In genomic region chr17:39151680-39152058, GRCh38 we compare ENCODE assay signal across 9 cellular contexts. TPM values are rescaled to one million over a fixed set of nuclear protein-coding genes. Genes with fewer than 3 reads are reported as not detected.
A peak's percentile ranks its signal among the peaks of the same experiment; 100 is the strongest.
DNase-seq lines count a peak whose midpoint lies in the region; ATAC-seq, FAIRE-seq and TF ChIP-seq lines count a peak whose summit lies in the region.
"Had no signal": no experiment of that assay in that cellular context is flagged by ENCODE, and none has a peak within 500 bp of the region (broad histone marks: within the 10 kb centered on the region; RNA-seq: fewer than 3 reads in every experiment).

No MANE protein-coding gene starts in this region.

- peak overlapping the region; percentile 59 for H3K27ac Mint-ChIP-seq in activated T-cell treated with anti-CD3 and anti-CD28 coated beads, Interleukin-2, amount 50 U/mL, for 24 hours
- H3K27ac Mint-ChIP-seq in activated naive CD8-positive, alpha-beta T cell treated with anti-CD3 and anti-CD28 coated beads, Interleukin-2, amount 50 U/mL, for 24 hours = no peak overlapping the region

- H3K9ac ChIP-seq in HepG2 (ENCODE audit: insufficient read depth, low read depth, low read length) = no peak overlapping the region

- H3K4me1 ChIP-seq in HepG2 (ENCODE audit: insufficient read depth, low read length) (peaks cover 37% of the 10 kb centered on the region), testis (peaks cover 13% of the 10 kb centered on the region)

- peaks cover 7% of the 10 kb centered on the region for H3K36me3 Mint-ChIP-seq in activated T-cell treated with anti-CD3 and anti-CD28 coated beads, Interleukin-2, amount 50 U/mL, for 24 hours (ENCODE audit: low read depth)
- H3K36me3 Mint-ChIP-seq in activated naive CD8-positive, alpha-beta T cell treated with anti-CD3 and anti-CD28 coated beads, Interleukin-2, amount 50 U/mL, for 24 hours (ENCODE audit: low read depth) = peaks cover 10% of the 10 kb centered on the region

- H3K79me2 ChIP-seq in HepG2 (ENCODE audit: insufficient read depth, low read length) = no peaks in the 10 kb centered on the region

- no TSS peak for BruUV-seq in HepG2 (replicated peaks; lab: Mats Ljungman, UMichigan)

- no peaks in the 10 kb centered on the region for H3K9me3 Mint-ChIP-seq in activated T-cell treated with anti-CD3 and anti-CD28 coated beads, Interleukin-2, amount 50 U/mL, for 24 hours
- H3K9me3 Mint-ChIP-seq in activated naive CD8-positive, alpha-beta T cell treated with anti-CD3 and anti-CD28 coated beads, Interleukin-2, amount 50 U/mL, for 24 hours = no peaks in the 10 kb centered on the region

- H3K27me3 ChIP-seq in HepG2 (ENCODE audit: control insufficient read depth in 1 of 2, insufficient read depth in 2 of 2, low read length in 2 of 2) (peaks cover 8 to 44% of the 10 kb centered on the region in 2 experiments), testis (no peaks in the 10 kb centered on the region)

- 54% methylated on average over 7 of the region's 26 CpGs for WGBS in HepG2 (ENCODE audit: low lambda C conversion rate)
- 2 to 18% methylated on average over 10 to 25 of the region's 26 CpGs for WGBS in testis, 2 donors

- peak overlapping the region in 2 of 3 experiments; percentile 11 to 51; a peak in 1 of 6 replicates for H3K4me3 ChIP-seq in HepG2 (replicated peaks in 1 of 3; ENCODE audit: insufficient read depth in 1 of 3, low read depth in 2 of 3, low read length in 3 of 3)
- H3K4me3 ChIP-seq in testis = peak overlapping the region; percentile 40 to 89

- H3K4me2 ChIP-seq in HepG2 (ENCODE audit: low read depth, low read length) = peak overlapping the region; percentile 44; the same call in 1 of the 2 replicates

- intact Hi-C loops in HepG2 (cut with micrococcal nuclease; ENCODE audit: unreplicated experiment) (loop anchor here (5.0 to 10.0 kb wide), 2 partner anchors 237 to 279 kb away; partner anchors contain the start of gene LASP1), testis (cut with DNase I; ENCODE audit: low total_unique reads) (loop anchor here (5.0 to 10.0 kb wide), 2 partner anchors 87 to 169 kb away; no protein-coding TSS in a partner anchor)

- H4K20me1 ChIP-seq in HepG2 (ENCODE audit: insufficient read depth, low read length) = 0 out of 2 replicates have a peak, but pooled peaks cover 2% of the 10 kb centered on the region

- TF ChIP-seq POLR2A in HepG2 (IDR thresholded peaks at IDR 0.05; ENCODE audit: insufficient read depth in 1 of 2, low read depth in 2 of 2, low read length in 2 of 2) = no peak
- no peak for TF ChIP-seq POLR2A in testis (IDR thresholded peaks at IDR 0.05)

- no peak for FAIRE-seq in HepG2 (lab: Jason Lieb, UNC)

- CTCF ChIA-PET in HepG2 (lab: Yijun Ruan, JAX; ENCODE audit: low intra/inter-chr PET ratio, low total read pairs) = interaction anchor here (2.5 kb wide), 1 partner anchor 169 kb away, joined by 33 read pairs; no protein-coding TSS in a partner anchor

- peak overlapping the region; percentile 98 for H3K4me3 Mint-ChIP-seq in activated T-cell treated with anti-CD3 and anti-CD28 coated beads, Interleukin-2, amount 50 U/mL, for 24 hours
- H3K4me3 Mint-ChIP-seq in activated naive CD8-positive, alpha-beta T cell treated with anti-CD3 and anti-CD28 coated beads, Interleukin-2, amount 50 U/mL, for 24 hours = peak overlapping the region; percentile 74

- peak; percentile 58 for DNase-seq in activated T-cell treated with anti-CD3 and anti-CD28 coated beads, Interleukin-2, amount 50 U/mL, for 24 hours
- no peak for DNase-seq in activated T-cell treated with anti-CD3 and anti-CD28 coated beads, Interleukin-2, amount 50 U/mL, for 1 hour
- no peak for DNase-seq in activated naive CD8-positive, alpha-beta T cell treated with anti-CD3 and anti-CD28 coated beads, Interleukin-2, amount 50 U/mL, for 24 hours
- DNase-seq in HepG2 (ENCODE audit: low spot score) (no peak), testis (no peak), GF-D8 (lab: John Stamatoyannopoulos, UW) (no peak)
- no peak for DNase-seq in activated effector memory CD4-positive, alpha-beta T cell treated with anti-CD3 and anti-CD28 coated beads, Interleukin-2, amount 50 U/mL, for 16 hours
- DNase-seq: hippocampal formation had no signal

- no peak for TF ChIP-seq EP300 in HepG2 (IDR thresholded peaks at IDR 0.05; ENCODE audit: low read depth in 2 of 2, low read length in 2 of 2)
- TF ChIP-seq EP300 in HepG2 (CRISPR knock-in tag; IDR thresholded peaks at IDR 0.05; ENCODE audit: borderline replicate concordance) = no peak

- H3K9me3 ChIP-seq in HepG2 (ENCODE audit: low read length) (no peaks in the 10 kb centered on the region), testis (no peaks in the 10 kb centered on the region)

- H3K27me3 Mint-ChIP-seq in activated T-cell treated with anti-CD3 and anti-CD28 coated beads, Interleukin-2, amount 50 U/mL, for 24 hours = peaks cover 6% of the 10 kb centered on the region
- H3K27me3 Mint-ChIP-seq in activated naive CD8-positive, alpha-beta T cell treated with anti-CD3 and anti-CD28 coated beads, Interleukin-2, amount 50 U/mL, for 24 hours = peaks cover 20% of the 10 kb centered on the region

- H3K27ac ChIP-seq in HepG2 (ENCODE audit: extremely low read length, insufficient read depth, low read length) (no peak overlapping the region), testis (peak overlapping the region; percentile 93 to 96)

- POLR2A ChIA-PET in HepG2 (lab: Yijun Ruan, JAX) = interaction anchor here (0.6 kb wide), 1 partner anchor 17 kb away, joined by 3 read pairs; no protein-coding TSS in a partner anchor

- no peak for ATAC-seq in activated naive CD8-positive, alpha-beta T cell treated with anti-CD3 and anti-CD28 coated beads, Interleukin-2, amount 50 U/mL, for 24 hours
- ATAC-seq in HepG2 (no peak), GM18858 (IDR thresholded peaks at IDR 0.05; ENCODE audit: unreplicated experiment) (no peak)

- in situ Hi-C loops in HepG2 (cut with HindIII; ENCODE audit: extremely low pct_ligation_motif_present, low pct_unique_long_range_greater_than_20kb) = loop anchor here (5.0 to 25.0 kb wide), 4 partner anchors 79 to 389 kb away; partner anchors contain the start of gene PSMB3

- H2AFZ ChIP-seq in HepG2 (ENCODE audit: low read length) = no peak overlapping the region

- H3K36me3 ChIP-seq in HepG2 (replicated peaks in 1 of 2; ENCODE audit: control insufficient read depth in 1 of 2, insufficient read depth in 2 of 2, low read length in 2 of 2) (no peaks in the 10 kb centered on the region), testis (ENCODE audit: low read depth, missing control alignments) (no peaks in the 10 kb centered on the region)

- no peak for TF ChIP-seq RAD21 in HepG2 (CRISPR knock-in tag; IDR thresholded peaks at IDR 0.05)

- H3K4me1 Mint-ChIP-seq in activated T-cell treated with anti-CD3 and anti-CD28 coated beads, Interleukin-2, amount 50 U/mL, for 24 hours (ENCODE audit: low read depth) = peaks cover 42% of the 10 kb centered on the region
- H3K4me1 Mint-ChIP-seq in activated naive CD8-positive, alpha-beta T cell treated with anti-CD3 and anti-CD28 coated beads, Interleukin-2, amount 50 U/mL, for 24 hours = peaks cover 37% of the 10 kb centered on the region

- TF ChIP-seq CTCF in HepG2 (CRISPR knock-in tag; IDR thresholded peaks at IDR 0.05) (no peak), testis (IDR thresholded peaks at IDR 0.05) (no peak)

RNA-seq across cellular contexts. Expression of gene PLXDC1, which starts 0.2 kb away (rescaled TPM):
- total RNA-seq in HepG2 (2016; rRNA removed; fragmentation: Illumina TruSeq; extraction: Trizol) (not detected in 2 replicates), testis (10 to 100 TPM in 1 of 2 donors, 1 to 10 TPM in 1; 9.6 to 14.8 TPM)
- not detected in 2 replicates for total RNA-seq in HepG2 (2016; cell fraction: cytosol; rRNA removed; fragmentation: Illumina TruSeq; extraction: Trizol; ENCODE audit: low read depth)
- not detected in 2 replicates for total RNA-seq in HepG2 (2016; cell fraction: insoluble cytoplasmic fraction; rRNA removed; fragmentation: Illumina TruSeq; extraction: Trizol)
- not detected in 2 replicates for total RNA-seq in HepG2 (2016; cell fraction: membrane; rRNA removed; fragmentation: Illumina TruSeq; extraction: Trizol)
- total RNA-seq in HepG2 (2016; cell fraction: nucleus; rRNA removed; fragmentation: Illumina TruSeq; extraction: Trizol) = not detected in 2 replicates
- polyA plus RNA-seq in HepG2 (2011; rRNA removed) (not detected in 2 replicates), testis (ENCODE audit: insufficient read depth, low read depth, low replicate concordance) (40.5 TPM)
- not detected in 2 replicates for polyA plus RNA-seq in HepG2 (2011; cell fraction: cytosol; rRNA removed)
- not detected in 2 replicates for polyA plus RNA-seq in HepG2 (2011; cell fraction: nucleus; rRNA removed)
- not detected in 2 replicates for polyA plus RNA-seq in HepG2 (2012)
- polyA plus RNA-seq in HepG2 (2016; cell fraction: cytosol; fragmentation: Illumina TruSeq; extraction: Trizol; ENCODE audit: low read depth) = not detected in 2 replicates
- polyA plus RNA-seq in HepG2 (2016; cell fraction: insoluble cytoplasmic fraction; fragmentation: Illumina TruSeq; extraction: Trizol; ENCODE audit: low read depth) = not detected in 2 replicates
- not detected in 2 replicates for polyA plus RNA-seq in HepG2 (2016; cell fraction: membrane; fragmentation: Illumina TruSeq; extraction: Trizol; ENCODE audit: low read depth)
- polyA plus RNA-seq in HepG2 (2016; cell fraction: nucleus; fragmentation: Illumina TruSeq; extraction: Trizol; ENCODE audit: insufficient read depth, low read depth) = not detected in 2 replicates
- polyA minus RNA-seq in HepG2 (2011; rRNA and poly(A)+ RNA removed; ENCODE audit: low replicate concordance) = 0.44 TPM in 1 of 2 replicates, not detected in the other
- not detected in 2 replicates for polyA minus RNA-seq in HepG2 (2011; cell fraction: cytosol; rRNA and poly(A)+ RNA removed)
- polyA minus RNA-seq in HepG2 (2011; cell fraction: nucleus; rRNA and poly(A)+ RNA removed) = not detected in 2 replicates

RNA-seq across cellular contexts. Expression of gene ARL5C, which starts 14.3 kb away (rescaled TPM):
- total RNA-seq in HepG2 (2016; rRNA removed; fragmentation: Illumina TruSeq; extraction: Trizol) = not detected in 2 replicates
- not detected in 2 replicates for total RNA-seq in HepG2 (2016; cell fraction: cytosol; rRNA removed; fragmentation: Illumina TruSeq; extraction: Trizol; ENCODE audit: low read depth)
- total RNA-seq in HepG2 (2016; cell fraction: insoluble cytoplasmic fraction; rRNA removed; fragmentation: Illumina TruSeq; extraction: Trizol) = not detected in 2 replicates
- not detected in 2 replicates for total RNA-seq in HepG2 (2016; cell fraction: membrane; rRNA removed; fragmentation: Illumina TruSeq; extraction: Trizol)
- not detected in 2 replicates for total RNA-seq in HepG2 (2016; cell fraction: nucleus; rRNA removed; fragmentation: Illumina TruSeq; extraction: Trizol)
- not detected in 2 replicates for polyA plus RNA-seq in HepG2 (2011; rRNA removed)
- polyA plus RNA-seq in HepG2 (2011; cell fraction: cytosol; rRNA removed) = not detected in 2 replicates
- polyA plus RNA-seq in HepG2 (2011; cell fraction: nucleus; rRNA removed) = not detected in 2 replicates
- not detected in 2 replicates for polyA plus RNA-seq in HepG2 (2012)
- polyA plus RNA-seq in HepG2 (2016; cell fraction: cytosol; fragmentation: Illumina TruSeq; extraction: Trizol; ENCODE audit: low read depth) = not detected in 2 replicates
- polyA plus RNA-seq in HepG2 (2016; cell fraction: insoluble cytoplasmic fraction; fragmentation: Illumina TruSeq; extraction: Trizol; ENCODE audit: low read depth) = not detected in 2 replicates
- polyA plus RNA-seq in HepG2 (2016; cell fraction: membrane; fragmentation: Illumina TruSeq; extraction: Trizol; ENCODE audit: low read depth) = not detected in 2 replicates
- polyA plus RNA-seq in HepG2 (2016; cell fraction: nucleus; fragmentation: Illumina TruSeq; extraction: Trizol; ENCODE audit: insufficient read depth, low read depth) = not detected in 2 replicates
- polyA minus RNA-seq in HepG2 (2011; rRNA and poly(A)+ RNA removed; ENCODE audit: low replicate concordance) = 0.09 TPM in 1 of 2 replicates, not detected in the other
- not detected in 2 replicates for polyA minus RNA-seq in HepG2 (2011; cell fraction: cytosol; rRNA and poly(A)+ RNA removed)
- not detected in 2 replicates for polyA minus RNA-seq in HepG2 (2011; cell fraction: nucleus; rRNA and poly(A)+ RNA removed)
- total RNA-seq in testis = not detected
- polyA plus RNA-seq in testis (ENCODE audit: insufficient read depth, low read depth, low replicate concordance) = not detected

RNA-seq across cellular contexts. Expression of gene CACNB1, which starts 45.8 kb away (rescaled TPM):
- total RNA-seq in HepG2 (2016; rRNA removed; fragmentation: Illumina TruSeq; extraction: Trizol) (0.60 and 0.75 TPM in 2 replicates), testis (10 to 100 TPM; 18.1 to 19.8 TPM)
- total RNA-seq in HepG2 (2016; cell fraction: cytosol; rRNA removed; fragmentation: Illumina TruSeq; extraction: Trizol; ENCODE audit: low read depth) = 0.26 and 0.71 TPM in 2 replicates
- total RNA-seq in HepG2 (2016; cell fraction: insoluble cytoplasmic fraction; rRNA removed; fragmentation: Illumina TruSeq; extraction: Trizol) = 0.19 and 0.84 TPM in 2 replicates
- total RNA-seq in HepG2 (2016; cell fraction: membrane; rRNA removed; fragmentation: Illumina TruSeq; extraction: Trizol) = 0.34 and 0.48 TPM in 2 replicates
- total RNA-seq in HepG2 (2016; cell fraction: nucleus; rRNA removed; fragmentation: Illumina TruSeq; extraction: Trizol) = 1.8 TPM in 2 replicates
- polyA plus RNA-seq in HepG2 (2011; rRNA removed) (1.5 and 2.9 TPM in 2 replicates), testis (ENCODE audit: insufficient read depth, low read depth, low replicate concordance) (11.3 TPM)
- polyA plus RNA-seq in HepG2 (2011; cell fraction: cytosol; rRNA removed) = 0.50 and 0.51 TPM in 2 replicates
- polyA plus RNA-seq in HepG2 (2011; cell fraction: nucleus; rRNA removed) = 8.4 and 12.2 TPM in 2 replicates
- 1.3 and 1.5 TPM in 2 replicates for polyA plus RNA-seq in HepG2 (2012)
- polyA plus RNA-seq in HepG2 (2016; cell fraction: cytosol; fragmentation: Illumina TruSeq; extraction: Trizol; ENCODE audit: low read depth) = 0.28 and 0.34 TPM in 2 replicates
- 0.47 and 0.96 TPM in 2 replicates for polyA plus RNA-seq in HepG2 (2016; cell fraction: insoluble cytoplasmic fraction; fragmentation: Illumina TruSeq; extraction: Trizol; ENCODE audit: low read depth)
- 0.38 and 0.40 TPM in 2 replicates for polyA plus RNA-seq in HepG2 (2016; cell fraction: membrane; fragmentation: Illumina TruSeq; extraction: Trizol; ENCODE audit: low read depth)
- polyA plus RNA-seq in HepG2 (2016; cell fraction: nucleus; fragmentation: Illumina TruSeq; extraction: Trizol; ENCODE audit: insufficient read depth, low read depth) = 4.7 and 7.2 TPM in 2 replicates
- 4.4 and 8.5 TPM in 2 replicates for polyA minus RNA-seq in HepG2 (2011; rRNA and poly(A)+ RNA removed; ENCODE audit: low replicate concordance)
- polyA minus RNA-seq in HepG2 (2011; cell fraction: cytosol; rRNA and poly(A)+ RNA removed) = 0.40 and 1.3 TPM in 2 replicates
- polyA minus RNA-seq in HepG2 (2011; cell fraction: nucleus; rRNA and poly(A)+ RNA removed) = 3.0 and 5.8 TPM in 2 replicates

RNA-seq across cellular contexts. Expression of gene RPL19, which starts 48.4 kb away (rescaled TPM):
- 2,768 and 3,257 TPM in 2 replicates for total RNA-seq in HepG2 (2016; rRNA removed; fragmentation: Illumina TruSeq; extraction: Trizol)
- 3,353 and 3,708 TPM in 2 replicates for total RNA-seq in HepG2 (2016; cell fraction: cytosol; rRNA removed; fragmentation: Illumina TruSeq; extraction: Trizol; ENCODE audit: low read depth)
- 2,694 and 3,334 TPM in 2 replicates for total RNA-seq in HepG2 (2016; cell fraction: insoluble cytoplasmic fraction; rRNA removed; fragmentation: Illumina TruSeq; extraction: Trizol)
- total RNA-seq in HepG2 (2016; cell fraction: membrane; rRNA removed; fragmentation: Illumina TruSeq; extraction: Trizol) = 5,175 and 5,294 TPM in 2 replicates
- 990 and 1,076 TPM in 2 replicates for total RNA-seq in HepG2 (2016; cell fraction: nucleus; rRNA removed; fragmentation: Illumina TruSeq; extraction: Trizol)
- 2,522 and 2,554 TPM in 2 replicates for polyA plus RNA-seq in HepG2 (2011; rRNA removed)
- 3,383 and 3,728 TPM in 2 replicates for polyA plus RNA-seq in HepG2 (2011; cell fraction: cytosol; rRNA removed)
- polyA plus RNA-seq in HepG2 (2011; cell fraction: nucleus; rRNA removed) = 768 and 1,029 TPM in 2 replicates
- 2,340 and 2,506 TPM in 2 replicates for polyA plus RNA-seq in HepG2 (2012)
- polyA plus RNA-seq in HepG2 (2016; cell fraction: cytosol; fragmentation: Illumina TruSeq; extraction: Trizol; ENCODE audit: low read depth) = 5,160 and 5,701 TPM in 2 replicates
- polyA plus RNA-seq in HepG2 (2016; cell fraction: insoluble cytoplasmic fraction; fragmentation: Illumina TruSeq; extraction: Trizol; ENCODE audit: low read depth) = 4,287 and 4,430 TPM in 2 replicates
- polyA plus RNA-seq in HepG2 (2016; cell fraction: membrane; fragmentation: Illumina TruSeq; extraction: Trizol; ENCODE audit: low read depth) = 6,675 and 6,831 TPM in 2 replicates
- 2,116 and 2,174 TPM in 2 replicates for polyA plus RNA-seq in HepG2 (2016; cell fraction: nucleus; fragmentation: Illumina TruSeq; extraction: Trizol; ENCODE audit: insufficient read depth, low read depth)
- 413 and 602 TPM in 2 replicates for polyA minus RNA-seq in HepG2 (2011; rRNA and poly(A)+ RNA removed; ENCODE audit: low replicate concordance)
- 764 and 846 TPM in 2 replicates for polyA minus RNA-seq in HepG2 (2011; cell fraction: cytosol; rRNA and poly(A)+ RNA removed)
- polyA minus RNA-seq in HepG2 (2011; cell fraction: nucleus; rRNA and poly(A)+ RNA removed) = 184 and 212 TPM in 2 replicates
- 1,000 to 10,000 TPM in 1 of 2 donors, 100 to 1,000 TPM in 1; 954 to 1,719 TPM for total RNA-seq in testis
- 1,741 TPM for polyA plus RNA-seq in testis (ENCODE audit: insufficient read depth, low read depth, low replicate concordance)

Comparison
In these comparisons a context has a peak if more than half of its experiments do, and no peak if none do; other contexts are left out.
1. RNA of gene PLXDC1, which starts 0.2 kb away (total RNA-seq): 9.6 to 14.8 TPM in testis; not detected in HepG2; every median in the first group is over 4 times any median in the second.
2. RNA of gene CACNB1, which starts 45.8 kb away (total RNA-seq): 18.1 to 19.8 TPM in testis; 0.19 to 1.8 TPM in HepG2; every median in the first group is over 4 times any median in the second.